8 cellular contexts compared by ENCODE assay signal in genomic region chr4:140757220-140757607, GRCh38. TPM values are rescaled to one million over a fixed set of nuclear protein-coding genes. Genes with fewer than 3 reads are reported as not detected.
DNase-seq lines count a peak whose midpoint lies in the region; ATAC-seq and TF ChIP-seq lines count a peak whose summit lies in the region.

No MANE protein-coding gene starts in this region.

- ATAC-seq in GM18868 (IDR thresholded peaks at IDR 0.05; ENCODE audit: unreplicated experiment) = no peak

- no peaks in the 10 kb centered on the region for H3K9me3 ChIP-seq in spleen

- peak overlapping the region; percentile 90 to 100 (median 98) for H3K27ac ChIP-seq in spleen

- H3K4me1 Mint-ChIP-seq in activated naive CD8-positive, alpha-beta T cell (ENCODE audit: low read depth) = peaks cover 8% of the 10 kb centered on the region

- no peak for TF ChIP-seq POLR2A in spleen (IDR thresholded peaks at IDR 0.05)

- peak overlapping the region; percentile 67 for H3K4me3 Mint-ChIP-seq in activated naive CD8-positive, alpha-beta T cell

- peak overlapping the region; percentile 76 for H3K4me3 ChIP-seq in HFF-Myc (replicated peaks; ENCODE audit: low read depth, low read length)
- H3K4me3 ChIP-seq in spleen = peak overlapping the region; percentile 50 to 90 (median 76)

- intact Hi-C loops in spleen (cut with DNase I; ENCODE audit: low total_unique reads) = no loop called here
- intact Hi-C loops in head of caudate nucleus (cut with DNase I) = no loop called here

- 13 to 25% (median 25%) methylated on average over 4 of the region's 4 CpGs for WGBS in spleen, 5 donors

- DNase-seq in HFF-Myc (ENCODE audit: extremely low read depth, low read depth) (no peak), hepatic stellate cell (ENCODE audit: low spot score) (peak; percentile 43), spleen (no peak), NCI-H345 treated with DMSO at 0.1 percent for 48 hours (lab: John Stamatoyannopoulos, UW; ENCODE audit: unreplicated experiment) (no peak), head of caudate nucleus (no peak), hippocampal formation (lab: John Stamatoyannopoulos, UW) (no peak)

- peaks cover 39% of the 10 kb centered on the region for H3K27me3 Mint-ChIP-seq in activated naive CD8-positive, alpha-beta T cell

- TF ChIP-seq CTCF in HFF-Myc (IDR thresholded peaks at IDR 0.05; ENCODE audit: low read depth, low read length, missing control alignments) (no peak), spleen (IDR thresholded peaks at IDR 0.05 in 8 of 11, conservative IDR thresholded peaks at IDR 0.05 in 3 of 11) (no peak)

- H3K36me3 Mint-ChIP-seq in activated naive CD8-positive, alpha-beta T cell = no peaks in the 10 kb centered on the region

- peaks cover 0 to 26% (median 5%) of the 10 kb centered on the region in 7 donors for H3K27me3 ChIP-seq in spleen (replicated peaks in 1 of 7)

- no peaks in the 10 kb centered on the region for H3K9me3 Mint-ChIP-seq in activated naive CD8-positive, alpha-beta T cell (ENCODE audit: low read depth)

- H3K27ac Mint-ChIP-seq in activated naive CD8-positive, alpha-beta T cell = no peak overlapping the region

- no peaks in the 10 kb centered on the region for H3K36me3 ChIP-seq in spleen

- peaks cover 7 to 62% (median 32%) of the 10 kb centered on the region in 6 donors for H3K4me1 ChIP-seq in spleen

RNA-seq across cellular contexts. Expression of gene TBC1D9, which starts 1.0 kb away (rescaled TPM):
- total RNA-seq in spleen = 10 to 100 TPM; 73.5 to 99.1 (median 81.2) TPM
- polyA plus RNA-seq in spleen = 10 to 100 TPM; 11.6 to 31.2 (median 26.4) TPM
